Comparison of ENCODE assay signal across 2 cellular contexts in the genomic region with DNA sequence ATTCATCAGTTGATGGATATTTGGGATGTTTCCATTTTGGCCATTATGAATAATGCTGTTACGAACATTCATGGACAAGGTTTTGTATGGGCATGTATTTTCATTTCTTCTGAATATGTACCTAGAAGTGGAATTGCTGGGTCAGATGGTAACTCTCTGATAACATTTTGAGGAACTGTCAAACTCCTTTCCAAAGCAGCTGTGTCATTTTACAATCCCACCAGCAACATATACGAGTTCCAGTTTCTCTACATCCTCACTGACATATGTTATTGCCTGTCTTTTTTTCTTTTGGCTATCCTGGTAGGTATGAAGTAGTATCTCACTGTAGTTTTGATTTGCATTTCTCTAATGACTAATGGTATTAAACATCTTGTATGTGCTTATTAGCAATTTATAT.
TF ChIP-seq lines count a peak whose summit lies in the region.

No MANE protein-coding gene starts in this region.

TF ChIP-seq in HEK293, 187 proteins besides CTCF, POLR2A, EP300 and RAD21:
- TF ChIP-seq ZNF148 (tag by site-specific recombination; IDR thresholded peaks at IDR 0.05; ENCODE audit: borderline replicate concordance) (no peak), ZNF10 (tag by site-specific recombination; IDR thresholded peaks at IDR 0.05) (peak; percentile 43; the same call in 1 of the 2 replicates)
TF ChIP-seq in HEK293: peak in this region for 1.

TF ChIP-seq in K562, 482 proteins besides CTCF, POLR2A, EP300 and RAD21 (continued from another document and continues in another):
- TF ChIP-seq, protein P1, sequence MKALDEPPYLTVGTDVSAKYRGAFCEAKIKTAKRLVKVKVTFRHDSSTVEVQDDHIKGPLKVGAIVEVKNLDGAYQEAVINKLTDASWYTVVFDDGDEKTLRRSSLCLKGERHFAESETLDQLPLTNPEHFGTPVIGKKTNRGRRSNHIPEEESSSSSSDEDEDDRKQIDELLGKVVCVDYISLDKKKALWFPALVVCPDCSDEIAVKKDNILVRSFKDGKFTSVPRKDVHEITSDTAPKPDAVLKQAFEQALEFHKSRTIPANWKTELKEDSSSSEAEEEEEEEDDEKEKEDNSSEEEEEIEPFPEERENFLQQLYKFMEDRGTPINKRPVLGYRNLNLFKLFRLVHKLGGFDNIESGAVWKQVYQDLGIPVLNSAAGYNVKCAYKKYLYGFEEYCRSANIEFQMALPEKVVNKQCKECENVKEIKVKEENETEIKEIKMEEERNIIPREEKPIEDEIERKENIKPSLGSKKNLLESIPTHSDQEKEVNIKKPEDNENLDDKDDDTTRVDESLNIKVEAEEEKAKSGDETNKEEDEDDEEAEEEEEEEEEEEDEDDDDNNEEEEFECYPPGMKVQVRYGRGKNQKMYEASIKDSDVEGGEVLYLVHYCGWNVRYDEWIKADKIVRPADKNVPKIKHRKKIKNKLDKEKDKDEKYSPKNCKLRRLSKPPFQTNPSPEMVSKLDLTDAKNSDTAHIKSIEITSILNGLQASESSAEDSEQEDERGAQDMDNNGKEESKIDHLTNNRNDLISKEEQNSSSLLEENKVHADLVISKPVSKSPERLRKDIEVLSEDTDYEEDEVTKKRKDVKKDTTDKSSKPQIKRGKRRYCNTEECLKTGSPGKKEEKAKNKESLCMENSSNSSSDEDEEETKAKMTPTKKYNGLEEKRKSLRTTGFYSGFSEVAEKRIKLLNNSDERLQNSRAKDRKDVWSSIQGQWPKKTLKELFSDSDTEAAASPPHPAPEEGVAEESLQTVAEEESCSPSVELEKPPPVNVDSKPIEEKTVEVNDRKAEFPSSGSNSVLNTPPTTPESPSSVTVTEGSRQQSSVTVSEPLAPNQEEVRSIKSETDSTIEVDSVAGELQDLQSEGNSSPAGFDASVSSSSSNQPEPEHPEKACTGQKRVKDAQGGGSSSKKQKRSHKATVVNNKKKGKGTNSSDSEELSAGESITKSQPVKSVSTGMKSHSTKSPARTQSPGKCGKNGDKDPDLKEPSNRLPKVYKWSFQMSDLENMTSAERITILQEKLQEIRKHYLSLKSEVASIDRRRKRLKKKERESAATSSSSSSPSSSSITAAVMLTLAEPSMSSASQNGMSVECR (CRISPR knock-in tag; IDR thresholded peaks at IDR 0.05) = no peak
- TF ChIP-seq SOX6 (IDR thresholded peaks at IDR 0.05) (no peak), ARID1B (IDR thresholded peaks at IDR 0.05) (peak; percentile 55; the same call in 1 of the 2 replicates), SNAPC5 (CRISPR knock-in tag; IDR thresholded peaks at IDR 0.05) (no peak), FOXK1 (CRISPR knock-in tag; IDR thresholded peaks at IDR 0.05; ENCODE audit: borderline replicate concordance) (no peak), ZNF184 (CRISPR knock-in tag; IDR thresholded peaks at IDR 0.05) (no peak), SREBF1 (IDR thresholded peaks at IDR 0.05; ENCODE audit: borderline replicate concordance, low read depth, low read length) (no peak), TSC22D4 (tag; IDR thresholded peaks at IDR 0.05) (no peak), SP1 (CRISPR knock-in tag; IDR thresholded peaks at IDR 0.05) (no peak), ETS2 (tag; IDR thresholded peaks at IDR 0.05; ENCODE audit: borderline replicate concordance, poor library complexity, severe bottlenecking) (no peak), ZKSCAN8 (CRISPR knock-in tag; IDR thresholded peaks at IDR 0.05) (no peak), XRCC4 (IDR thresholded peaks at IDR 0.05; ENCODE audit: extremely low read depth, insufficient read depth, insufficient read length) (no peak), SMARCA5 (IDR thresholded peaks at IDR 0.05) (peak; percentile 40; the same call in 1 of the 2 replicates), PTRF (tag; IDR thresholded peaks at IDR 0.05) (no peak), ZNF696 (CRISPR knock-in tag; conservative IDR thresholded peaks at IDR 0.05) (no peak), SPI1 (IDR thresholded peaks at IDR 0.05; ENCODE audit: borderline replicate concordance, low read depth, low read length) (peak; percentile 85), FOSL1 (tag; conservative IDR thresholded peaks at IDR 0.05) (no peak), HMG20A (CRISPR knock-in tag; conservative IDR thresholded peaks at IDR 0.05) (no peak), ATF1 (CRISPR knock-in tag; IDR thresholded peaks at IDR 0.05) (no peak), ATF1 (tag; IDR thresholded peaks at IDR 0.05) (no peak), CBX3 (IDR thresholded peaks at IDR 0.05; ENCODE audit: borderline replicate concordance in 1 of 2, low read length in 2 of 2) (no peak), HMBOX1 (IDR thresholded peaks at IDR 0.05) (no peak), ZBTB8A (IDR thresholded peaks at IDR 0.05; ENCODE audit: partially characterized antibody) (no peak), CREB1 (IDR thresholded peaks at IDR 0.05) (no peak), CREB1 (CRISPR knock-in tag; IDR thresholded peaks at IDR 0.05) (no peak), SNRNP70 (optimal IDR thresholded peaks at IDR 0.05; ENCODE audit: low read depth, low read length) (no peak), RNF219 (CRISPR knock-in tag; IDR thresholded peaks at IDR 0.05) (no peak), POLR2B (IDR thresholded peaks at IDR 0.05; ENCODE audit: low read depth, partially characterized antibody) (no peak), HDAC3 (IDR thresholded peaks at IDR 0.05; ENCODE audit: borderline replicate concordance, partially characterized antibody) (no peak), EZH2 (IDR thresholded peaks at IDR 0.05; ENCODE audit: borderline replicate concordance, low read depth, low read length) (no peak), XRCC5 (IDR thresholded peaks at IDR 0.05; ENCODE audit: low read depth, low read length) (no peak), SMARCA4 (IDR thresholded peaks at IDR 0.05) (peak; percentile 32; the same call in 1 of the 2 replicates), E4F1 (CRISPR knock-in tag; IDR thresholded peaks at IDR 0.05; ENCODE audit: borderline replicate concordance) (no peak), CBX8 (IDR thresholded peaks at IDR 0.05; ENCODE audit: borderline replicate concordance, extremely low read depth, low read depth, low read length, poor library complexity, severe bottlenecking) (no peak), TEAD1 (CRISPR knock-in tag; IDR thresholded peaks at IDR 0.05) (no peak), ZBED1 (IDR thresholded peaks at IDR 0.05) (no peak), MBD2 (IDR thresholded peaks at IDR 0.05; ENCODE audit: borderline replicate concordance, low read depth) (no peak), CLOCK (CRISPR knock-in tag; IDR thresholded peaks at IDR 0.05; ENCODE audit: borderline replicate concordance) (no peak), SUPT5H (IDR thresholded peaks at IDR 0.05) (no peak), HSF4 (CRISPR knock-in tag; IDR thresholded peaks at IDR 0.05; ENCODE audit: borderline replicate concordance) (no peak), MECOM (CRISPR knock-in tag; IDR thresholded peaks at IDR 0.05) (no peak)
- TF ChIP-seq, protein P2, sequence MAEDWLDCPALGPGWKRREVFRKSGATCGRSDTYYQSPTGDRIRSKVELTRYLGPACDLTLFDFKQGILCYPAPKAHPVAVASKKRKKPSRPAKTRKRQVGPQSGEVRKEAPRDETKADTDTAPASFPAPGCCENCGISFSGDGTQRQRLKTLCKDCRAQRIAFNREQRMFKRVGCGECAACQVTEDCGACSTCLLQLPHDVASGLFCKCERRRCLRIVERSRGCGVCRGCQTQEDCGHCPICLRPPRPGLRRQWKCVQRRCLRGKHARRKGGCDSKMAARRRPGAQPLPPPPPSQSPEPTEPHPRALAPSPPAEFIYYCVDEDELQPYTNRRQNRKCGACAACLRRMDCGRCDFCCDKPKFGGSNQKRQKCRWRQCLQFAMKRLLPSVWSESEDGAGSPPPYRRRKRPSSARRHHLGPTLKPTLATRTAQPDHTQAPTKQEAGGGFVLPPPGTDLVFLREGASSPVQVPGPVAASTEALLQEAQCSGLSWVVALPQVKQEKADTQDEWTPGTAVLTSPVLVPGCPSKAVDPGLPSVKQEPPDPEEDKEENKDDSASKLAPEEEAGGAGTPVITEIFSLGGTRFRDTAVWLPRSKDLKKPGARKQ (CRISPR knock-in tag; IDR thresholded peaks at IDR 0.05) = no peak
- TF ChIP-seq, protein P3, sequence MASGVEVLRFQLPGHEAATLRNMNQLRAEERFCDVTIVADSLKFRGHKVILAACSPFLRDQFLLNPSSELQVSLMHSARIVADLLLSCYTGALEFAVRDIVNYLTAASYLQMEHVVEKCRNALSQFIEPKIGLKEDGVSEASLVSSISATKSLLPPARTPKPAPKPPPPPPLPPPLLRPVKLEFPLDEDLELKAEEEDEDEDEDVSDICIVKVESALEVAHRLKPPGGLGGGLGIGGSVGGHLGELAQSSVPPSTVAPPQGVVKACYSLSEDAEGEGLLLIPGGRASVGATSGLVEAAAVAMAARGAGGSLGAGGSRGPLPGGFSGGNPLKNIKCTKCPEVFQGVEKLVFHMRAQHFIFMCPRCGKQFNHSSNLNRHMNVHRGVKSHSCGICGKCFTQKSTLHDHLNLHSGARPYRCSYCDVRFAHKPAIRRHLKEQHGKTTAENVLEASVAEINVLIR (CRISPR knock-in tag; IDR thresholded peaks at IDR 0.05) = no peak
- TF ChIP-seq, protein P4, sequence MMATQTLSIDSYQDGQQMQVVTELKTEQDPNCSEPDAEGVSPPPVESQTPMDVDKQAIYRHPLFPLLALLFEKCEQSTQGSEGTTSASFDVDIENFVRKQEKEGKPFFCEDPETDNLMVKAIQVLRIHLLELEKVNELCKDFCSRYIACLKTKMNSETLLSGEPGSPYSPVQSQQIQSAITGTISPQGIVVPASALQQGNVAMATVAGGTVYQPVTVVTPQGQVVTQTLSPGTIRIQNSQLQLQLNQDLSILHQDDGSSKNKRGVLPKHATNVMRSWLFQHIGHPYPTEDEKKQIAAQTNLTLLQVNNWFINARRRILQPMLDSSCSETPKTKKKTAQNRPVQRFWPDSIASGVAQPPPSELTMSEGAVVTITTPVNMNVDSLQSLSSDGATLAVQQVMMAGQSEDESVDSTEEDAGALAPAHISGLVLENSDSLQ (IDR thresholded peaks at IDR 0.05) = peak; percentile 47
